Comparison of ENCODE assay signal across 2 cellular contexts in genomic region chr19:11296264-11296663, GRCh38.
TF ChIP-seq lines count a peak whose summit lies in the region.

No MANE protein-coding gene starts in this region.

TF ChIP-seq in K562, 482 proteins besides CTCF, POLR2A, EP300 and RAD21:
- TF ChIP-seq ZBTB49 (CRISPR knock-in tag; IDR thresholded peaks at IDR 0.05; ENCODE audit: borderline replicate concordance) (no peak), FOXA1 (IDR thresholded peaks at IDR 0.05; ENCODE audit: borderline replicate concordance) (no peak), SMARCA5 (IDR thresholded peaks at IDR 0.05) (no peak), CEBPG (CRISPR knock-in tag; IDR thresholded peaks at IDR 0.05) (no peak), CEBPG (tag; conservative IDR thresholded peaks at IDR 0.05 in 1 of 2, IDR thresholded peaks at IDR 0.05 in 1 of 2) (peak in 1 of 2 experiments; percentile 40; a peak in 1 of 4 replicates), CBFA2T2 (conservative IDR thresholded peaks at IDR 0.05) (no peak), ZBTB1 (CRISPR knock-in tag; IDR thresholded peaks at IDR 0.05; ENCODE audit: borderline replicate concordance, low read depth) (no peak), THRB (CRISPR knock-in tag; conservative IDR thresholded peaks at IDR 0.05) (no peak), ATF4 (CRISPR knock-in tag; IDR thresholded peaks at IDR 0.05) (no peak), PML (IDR thresholded peaks at IDR 0.05; ENCODE audit: low read length) (no peak), TRIM28 (IDR thresholded peaks at IDR 0.05) (no peak), RFX5 (IDR thresholded peaks at IDR 0.05; ENCODE audit: low read depth, low read length) (no peak), CEBPB (tag; IDR thresholded peaks at IDR 0.05) (peak; percentile 83)

TF ChIP-seq in GM12891, 5 proteins besides CTCF, POLR2A, EP300 and RAD21:
- TF ChIP-seq POU2F2 (IDR thresholded peaks at IDR 0.05; ENCODE audit: low read depth, low read length) (no peak), PAX5 (IDR thresholded peaks at IDR 0.05; ENCODE audit: insufficient read depth, low read length, severe bottlenecking) (no peak), TAF1 (IDR thresholded peaks at IDR 0.05; ENCODE audit: low read depth, low read length) (no peak), POLR2AphosphoS5 (IDR thresholded peaks at IDR 0.05; ENCODE audit: low read depth, low read length) (no peak), SPI1 (IDR thresholded peaks at IDR 0.05; ENCODE audit: low read depth, low read length) (no peak)
